8 cellular contexts compared by ENCODE assay signal in the genomic region with DNA sequence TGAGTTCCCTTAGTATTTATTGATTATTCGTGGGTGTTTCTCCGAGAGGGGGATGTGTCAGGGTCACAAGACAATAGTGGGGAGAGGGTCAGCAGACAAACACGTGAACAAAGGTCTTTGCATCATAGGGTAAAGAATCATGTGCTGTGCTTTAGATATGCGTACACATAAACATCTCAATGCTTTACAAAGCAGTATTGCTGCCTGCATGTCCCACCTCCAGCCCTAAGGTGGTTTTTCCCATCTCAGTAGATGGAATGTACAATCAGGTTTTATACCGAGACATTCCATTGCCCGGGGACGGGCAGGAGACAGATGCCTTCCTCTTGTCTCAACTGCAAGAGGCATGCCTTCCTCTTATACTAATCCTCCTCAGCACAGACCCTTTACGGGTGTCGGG. TPM values are rescaled to one million over a fixed set of nuclear protein-coding genes. Genes with fewer than 3 reads are reported as not detected.
"Had no signal": no experiment of that assay in that cellular context is flagged by ENCODE, and none has a peak within 500 bp of the region (broad histone marks: within the 10 kb centered on the region; RNA-seq: fewer than 3 reads in every experiment).

No MANE protein-coding gene starts in this region.

RNA-seq across cellular contexts. Expression of gene SPATS1, which starts 14.2 kb away (rescaled TPM):
- total RNA-seq: HT1080, IMR-90, M059J, PC-9, Peyer's patch, Right ventricle myocardium inferior, RPMI7951, SJCRH30 had no signal
- polyA plus RNA-seq: IMR-90 had no signal

RNA-seq across cellular contexts. Expression of gene TMEM151B, which starts 58.0 kb away (rescaled TPM):
- total RNA-seq: HT1080, IMR-90, M059J, PC-9, Right ventricle myocardium inferior had no signal
- polyA plus RNA-seq: IMR-90 had no signal
